ENCODE assay signal across 11 cellular contexts in the genomic region with DNA sequence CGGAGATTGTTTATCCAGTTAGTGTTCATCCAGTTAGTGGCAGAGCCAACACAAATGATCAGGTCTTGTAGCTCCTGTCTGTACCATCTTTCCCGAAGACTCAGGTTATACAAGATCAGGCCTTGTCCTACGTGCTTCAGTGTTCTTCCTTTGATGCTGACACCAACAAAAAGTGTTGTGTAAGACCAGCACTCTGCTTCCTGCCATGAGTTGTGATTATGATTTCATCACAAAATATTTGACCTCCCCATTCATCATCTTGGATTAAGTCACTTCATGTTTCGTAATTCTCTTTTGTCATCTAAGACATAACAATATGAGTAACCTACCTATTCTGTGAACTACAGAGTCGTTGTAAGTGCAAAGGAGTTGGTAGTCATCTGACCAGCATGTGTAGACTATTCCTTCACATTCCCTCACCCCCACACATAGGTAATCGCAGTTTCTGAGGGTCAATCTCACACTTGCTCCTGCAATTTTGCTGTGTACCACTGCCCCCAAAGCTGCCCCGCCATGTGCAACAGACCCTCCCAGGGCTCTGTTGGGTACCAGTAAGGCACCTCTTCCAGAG.
DNase-seq lines count a peak whose midpoint lies in the region; ATAC-seq, FAIRE-seq and TF ChIP-seq lines count a peak whose summit lies in the region.
"Had no signal": no experiment of that assay in that cellular context is flagged by ENCODE, and none has a peak within 500 bp of the region (broad histone marks: within the 10 kb centered on the region; RNA-seq: fewer than 3 reads in every experiment).

No MANE protein-coding gene starts in this region.

- BruUV-seq in K562 (replicated peaks; lab: Mats Ljungman, UMichigan) = no TSS peak

- H3K27me3 ChIP-seq in MG63 = no peaks in the 10 kb centered on the region
- peaks cover 34 to 48% of the 10 kb centered on the region in 2 experiments for H3K27me3 ChIP-seq in K562 (ENCODE audit: control insufficient read depth in 2 of 2, insufficient read depth in 2 of 2, low read length in 2 of 2)
- H3K27me3 ChIP-seq in lung (ENCODE audit: control insufficient read depth, insufficient read depth) = no peaks in the 10 kb centered on the region
- H3K27me3 ChIP-seq: SJSA1 had no signal

- H3K9me1 ChIP-seq in K562 (ENCODE audit: control insufficient read depth, insufficient read depth, low read length) = no peaks in the 10 kb centered on the region

- no peak for TF ChIP-seq RAD21 in K562 (CRISPR knock-in tag; conservative IDR thresholded peaks at IDR 0.05 in 1 of 2, IDR thresholded peaks at IDR 0.05 in 1 of 2)

- POLR2A ChIA-PET in K562 (lab: Yijun Ruan, JAX) = no interaction called here

- no peak for TF ChIP-seq POLR2A in K562 (conservative IDR thresholded peaks at IDR 0.05)

- H3K36me3 ChIP-seq in MG63 (no peaks in the 10 kb centered on the region), K562 (ENCODE audit: control insufficient read depth, insufficient read depth, low read length) (no peaks in the 10 kb centered on the region), lung (ENCODE audit: control insufficient read depth in 2 of 2, insufficient read depth in 2 of 2, low read length in 2 of 2) (no peaks in the 10 kb centered on the region)
- H3K36me3 ChIP-seq: SJSA1 had no signal

- no peaks in the 10 kb centered on the region for H3K4me1 ChIP-seq in K562 (replicated peaks in 1 of 2; ENCODE audit: control insufficient read depth in 2 of 2, insufficient read depth in 2 of 2, low read length in 2 of 2)
- H3K4me1 ChIP-seq in lung (ENCODE audit: control insufficient read depth in 2 of 2, insufficient read depth in 2 of 2, low read length in 2 of 2) = peaks cover 0 to 2% of the 10 kb centered on the region in 2 donors

- no peak overlapping the region for H3K9ac ChIP-seq in K562 (ENCODE audit: insufficient read depth in 1 of 2, low read depth in 2 of 2, low read length in 2 of 2)

- CTCF ChIA-PET in K562 (lab: Yijun Ruan, JAX; ENCODE audit: low intra/inter-chr PET ratio) = no interaction called here

- in situ Hi-C loops in K562 (cut with MboI) = loop anchor here (10.0 kb wide), 1 partner anchor 308 kb away; no protein-coding TSS in a partner anchor

- TF ChIP-seq EP300 in K562 (IDR thresholded peaks at IDR 0.05; ENCODE audit: low read length) = no peak

- DNase-seq in AG09319 (ENCODE audit: extremely low read depth, low read depth) (peak; percentile 80), MG63 (peak; percentile 27), K562 (ENCODE audit: extremely low read depth in 1 of 4, low spot score in 3 of 4) (peak in 1 of 4 experiments; percentile 7), lung (ENCODE audit: low spot score) (no peak), NCI-H146 treated with DMSO at 0.1 percent for 48 hours (lab: John Stamatoyannopoulos, UW; ENCODE audit: unreplicated experiment) (no peak)
- DNase-seq in stimulated activated CD4-positive, alpha-beta T cell treated with anti-CD3 and anti-CD28 coated beads, Interleukin-4, amount 100 ng/mL, for 24 hours = no peak
- DNase-seq: immature natural killer cell; stimulated activated CD4-positive, alpha-beta T cell treated with anti-CD3 and anti-CD28 coated beads, Interleukin-12 subunit alpha, Interleukin-12 subunit beta, amount 100 ng/mL, for 4 hours had no signal

- H3K4me3 ChIP-seq in MG63 = no peak overlapping the region
- H3K4me3 ChIP-seq in K562 = no peak overlapping the region
- H3K4me3 ChIP-seq in lung = no peak overlapping the region
- H3K4me3 ChIP-seq: SJSA1 had no signal

- H3K9me3 ChIP-seq in MG63 = no peaks in the 10 kb centered on the region
- H3K9me3 ChIP-seq in K562 (replicated peaks; ENCODE audit: control insufficient read depth, insufficient read depth, low read depth, low read length) = no peaks in the 10 kb centered on the region
- peaks cover 0 to 2% of the 10 kb centered on the region in 2 donors for H3K9me3 ChIP-seq in lung (ENCODE audit: control insufficient read depth in 2 of 2, insufficient read depth in 1 of 2, low read length in 1 of 2)

- no peak for TF ChIP-seq CTCF in AG09319 (IDR thresholded peaks at IDR 0.05; ENCODE audit: low read depth, low read length)
- no peak for TF ChIP-seq CTCF in K562 (IDR thresholded peaks at IDR 0.05 in 2 of 3, conservative IDR thresholded peaks at IDR 0.05 in 1 of 3; ENCODE audit: insufficient read depth in 2 of 3, low read depth in 1 of 3, low read length in 3 of 3)
- TF ChIP-seq CTCF in lung (IDR thresholded peaks at IDR 0.05; ENCODE audit: control extremely low read depth, extremely low read depth) = no peak

- intact Hi-C loops in K562 (cut with micrococcal nuclease) = no loop called here

- FAIRE-seq in K562 (lab: Jason Lieb, UNC) = peak; percentile 29

- H3K4me2 ChIP-seq in K562 (ENCODE audit: insufficient read depth, low read length) = no peak overlapping the region

- H4K20me1 ChIP-seq in K562 (replicated peaks; ENCODE audit: control insufficient read depth, insufficient read depth, low read length) = no peaks in the 10 kb centered on the region

- ATAC-seq in K562 (no peak), lung (ENCODE audit: insufficient read depth, low FRiP score) (peak; percentile 41), GM19395 (IDR thresholded peaks at IDR 0.05; ENCODE audit: unreplicated experiment) (no peak), GM21390 (IDR thresholded peaks at IDR 0.05; ENCODE audit: unreplicated experiment) (no peak)

- no peak overlapping the region for H2AFZ ChIP-seq in K562 (ENCODE audit: low read depth, low read length)

- H3K27ac ChIP-seq in K562 (ENCODE audit: extremely low read depth, low read depth, low read length) (no peak overlapping the region), lung (ENCODE audit: low read depth in 1 of 2, low read length in 1 of 2) (no peak overlapping the region)
- H3K27ac ChIP-seq: SJSA1 had no signal

- no peaks in the 10 kb centered on the region for H3K79me2 ChIP-seq in K562 (ENCODE audit: control insufficient read depth, insufficient read depth, low read length)

- WGBS in K562 (ENCODE audit: insufficient coverage, low coverage, missing lambda C conversion rate) = 4% methylated on average over 7 of the region's 7 CpGs
- WGBS in lung, 2 donors = 51 to 64% methylated on average over 7 of the region's 7 CpGs

TF ChIP-seq in K562, 482 proteins besides CTCF, POLR2A, EP300 and RAD21 (continues in another document):
- no peak for TF ChIP-seq SMAD3 (CRISPR knock-in tag; conservative IDR thresholded peaks at IDR 0.05)
- peak; percentile 52 for TF ChIP-seq CBX2 (IDR thresholded peaks at IDR 0.05; ENCODE audit: insufficient read depth, low read length, poor library complexity, severe bottlenecking)
- TF ChIP-seq ETV1 (tag; conservative IDR thresholded peaks at IDR 0.05; ENCODE audit: low read depth) = peak; percentile 58; the same call in 1 of the 2 replicates
- TF ChIP-seq KLF13 (tag; IDR thresholded peaks at IDR 0.05; ENCODE audit: borderline replicate concordance, low read depth) = no peak
- no peak for TF ChIP-seq JUND (IDR thresholded peaks at IDR 0.05; ENCODE audit: borderline replicate concordance, low read depth, low read length)
- TF ChIP-seq JUND (tag; IDR thresholded peaks at IDR 0.05; ENCODE audit: borderline replicate concordance, low read depth, low read length) = no peak
- TF ChIP-seq, protein P1, sequence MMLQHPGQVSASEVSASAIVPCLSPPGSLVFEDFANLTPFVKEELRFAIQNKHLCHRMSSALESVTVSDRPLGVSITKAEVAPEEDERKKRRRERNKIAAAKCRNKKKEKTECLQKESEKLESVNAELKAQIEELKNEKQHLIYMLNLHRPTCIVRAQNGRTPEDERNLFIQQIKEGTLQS (IDR thresholded peaks at IDR 0.05) = peak; percentile 57
- TF ChIP-seq, protein P1 (CRISPR knock-in tag; conservative IDR thresholded peaks at IDR 0.05) = no peak
- no peak for TF ChIP-seq ETV6 (IDR thresholded peaks at IDR 0.05; ENCODE audit: borderline replicate concordance in 1 of 2, low read depth in 2 of 2, low read length in 1 of 2)
- TF ChIP-seq ETV6 (CRISPR knock-in tag; IDR thresholded peaks at IDR 0.05; ENCODE audit: borderline replicate concordance) = no peak
- TF ChIP-seq, protein P2, sequence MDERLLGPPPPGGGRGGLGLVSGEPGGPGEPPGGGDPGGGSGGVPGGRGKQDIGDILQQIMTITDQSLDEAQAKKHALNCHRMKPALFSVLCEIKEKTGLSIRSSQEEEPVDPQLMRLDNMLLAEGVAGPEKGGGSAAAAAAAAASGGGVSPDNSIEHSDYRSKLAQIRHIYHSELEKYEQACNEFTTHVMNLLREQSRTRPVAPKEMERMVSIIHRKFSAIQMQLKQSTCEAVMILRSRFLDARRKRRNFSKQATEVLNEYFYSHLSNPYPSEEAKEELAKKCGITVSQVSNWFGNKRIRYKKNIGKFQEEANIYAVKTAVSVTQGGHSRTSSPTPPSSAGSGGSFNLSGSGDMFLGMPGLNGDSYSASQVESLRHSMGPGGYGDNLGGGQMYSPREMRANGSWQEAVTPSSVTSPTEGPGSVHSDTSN (CRISPR knock-in tag; IDR thresholded peaks at IDR 0.05; ENCODE audit: low read depth) = no peak
- TF ChIP-seq, protein P2 (tag; conservative IDR thresholded peaks at IDR 0.05; ENCODE audit: low read depth) = peak; percentile 61
- no peak for TF ChIP-seq ZNF12 (CRISPR knock-in tag; IDR thresholded peaks at IDR 0.05)
- 0 out of 4 replicates have a peak, but pooled peaks have one; percentile 9 to 32 for TF ChIP-seq TRIM24 (IDR thresholded peaks at IDR 0.05)
- peak; percentile 38 for TF ChIP-seq MEIS2 (IDR thresholded peaks at IDR 0.05; ENCODE audit: partially characterized antibody)
- TF ChIP-seq CBX8 (IDR thresholded peaks at IDR 0.05; ENCODE audit: borderline replicate concordance, extremely low read depth, low read depth, low read length, poor library complexity, severe bottlenecking) = peak; percentile 74
- TF ChIP-seq RNF2 (IDR thresholded peaks at IDR 0.05) = peak; percentile 47; the same call in 1 of the 2 replicates
- peak; percentile 60; the same call in 1 of the 2 replicates for TF ChIP-seq BMI1 (IDR thresholded peaks at IDR 0.05; ENCODE audit: low read length)
- no peak for TF ChIP-seq CEBPG (CRISPR knock-in tag; IDR thresholded peaks at IDR 0.05)
- TF ChIP-seq CEBPG (tag; conservative IDR thresholded peaks at IDR 0.05 in 1 of 2, IDR thresholded peaks at IDR 0.05 in 1 of 2) = peak; percentile 77 to 96

Comparison
In these comparisons a context has a peak if more than half of its experiments do, and no peak if none do; other contexts are left out.
1. DNase-seq: peak in AG09319 (single experiment) and MG63 (single experiment); none in lung (single experiment), NCI-H146 treated with DMSO at 0.1 percent for 48 hours (single experiment) and stimulated activated CD4-positive, alpha-beta T cell treated with anti-CD3 and anti-CD28 coated beads, Interleukin-4, amount 100 ng/mL, for 24 hours (single experiment).